Comparison of ENCODE assay signal across 27 cellular contexts in genomic region chr10:49746626-49747302, GRCh38. TPM values are rescaled to one million over a fixed set of nuclear protein-coding genes. Genes with fewer than 3 reads are reported as not detected.
"Had no signal": no experiment of that assay in that cellular context is flagged by ENCODE, and none has a peak within 500 bp of the region (broad histone marks: within the 10 kb centered on the region; RNA-seq: fewer than 3 reads in every experiment).

No MANE protein-coding gene starts in this region.

- DNase-seq: activated CD4-positive, alpha-beta memory T cell treated with anti-CD3 and anti-CD28 coated beads, Interleukin-2, amount 10 ng/mL, durations not matched to agents 7 days and 5 days; activated CD4-positive, alpha-beta T cell treated with anti-CD3 and anti-CD28 coated beads, Interleukin-2, amount 10 ng/mL, durations not matched to agents 7 days and 5 days; activated CD4-positive, CD25-positive, alpha-beta regulatory T cell treated with anti-CD3 and anti-CD28 coated beads, Interleukin-2, amount 50 U/mL, for 72 hours; activated effector memory CD4-positive, alpha-beta T cell treated with Interleukin-2 at 50 U/mL for 16 hours; activated naive CD4-positive, alpha-beta T cell treated with Interleukin-2 at 50 U/mL for 16 hours; anterior cingulate cortex; immature natural killer cell; kidney; pancreas; retina; sigmoid colon; small intestine; stimulated activated CD4-positive, alpha-beta T cell treated with anti-CD3 and anti-CD28 coated beads, Interleukin-1b, Interleukin-23, amount 100 ng/mL, for 48 hours; stimulated activated CD4-positive, alpha-beta T cell treated with anti-CD3 and anti-CD28 coated beads, Interleukin-4, amount 100 ng/mL, for 4 hours; stimulated activated CD8-positive, alpha-beta memory T cell treated with anti-CD3 and anti-CD28 coated beads, Interleukin-4, amount 100 ng/mL, for 48 hours; T-helper 2 cell; tibial artery had no signal

- H3K36me3 ChIP-seq: gastroesophageal sphincter, neutrophil, pancreas, prostate gland, sigmoid colon, suprapubic skin, tibial artery had no signal

- H3K27ac Mint-ChIP-seq: activated CD4-positive, alpha-beta memory T cell treated with anti-CD3 and anti-CD28 coated beads, Interleukin-2, amount 10 ng/mL, durations not matched to agents 7 days and 5 days; activated CD4-positive, alpha-beta T cell treated with anti-CD3 and anti-CD28 coated beads, Interleukin-2, amount 10 ng/mL, durations not matched to agents 7 days and 5 days; activated naive CD8-positive, alpha-beta T cell; immature natural killer cell; memory B cell; nephron; stimulated activated memory B cell treated with anti-CD40 and anti-IgM and Interleukin-4, amounts not matched to agents 10 μg/mL and 1 μg/mL and 100 μg/mL, for 72 hours had no signal

- H3K27me3 ChIP-seq: cardiac muscle cell, hepatocyte, neutrophil, pancreas, sigmoid colon had no signal

- H3K79me2 ChIP-seq: hepatocyte had no signal

- H3K4me1 Mint-ChIP-seq: activated CD4-positive, alpha-beta memory T cell treated with anti-CD3 and anti-CD28 coated beads, Interleukin-2, amount 10 ng/mL, durations not matched to agents 7 days and 5 days; activated CD4-positive, alpha-beta T cell treated with anti-CD3 and anti-CD28 coated beads, Interleukin-2, amount 10 ng/mL, durations not matched to agents 7 days and 5 days; immature natural killer cell; nephron; stimulated activated memory B cell treated with anti-CD40 and anti-IgM and Interleukin-4, amounts not matched to agents 10 μg/mL and 1 μg/mL and 100 μg/mL, for 72 hours had no signal

- H3K36me3 Mint-ChIP-seq: activated naive CD8-positive, alpha-beta T cell; immature natural killer cell; memory B cell; stimulated activated memory B cell treated with anti-CD40 and anti-IgM and Interleukin-4, amounts not matched to agents 10 μg/mL and 1 μg/mL and 100 μg/mL, for 72 hours had no signal

- H3K27me3 Mint-ChIP-seq: activated CD4-positive, alpha-beta memory T cell treated with anti-CD3 and anti-CD28 coated beads, Interleukin-2, amount 10 ng/mL, durations not matched to agents 7 days and 5 days; activated CD4-positive, alpha-beta T cell treated with anti-CD3 and anti-CD28 coated beads, Interleukin-2, amount 10 ng/mL, durations not matched to agents 7 days and 5 days had no signal

- H3K4me2 ChIP-seq: hepatocyte had no signal

- H3K4me3 Mint-ChIP-seq: activated CD4-positive, alpha-beta memory T cell treated with anti-CD3 and anti-CD28 coated beads, Interleukin-2, amount 10 ng/mL, durations not matched to agents 7 days and 5 days; activated CD4-positive, alpha-beta T cell treated with anti-CD3 and anti-CD28 coated beads, Interleukin-2, amount 10 ng/mL, durations not matched to agents 7 days and 5 days; activated naive CD8-positive, alpha-beta T cell; immature natural killer cell; memory B cell; nephron; stimulated activated memory B cell treated with anti-CD40 and anti-IgM and Interleukin-4, amounts not matched to agents 10 μg/mL and 1 μg/mL and 100 μg/mL, for 72 hours had no signal

- H3K4me1 ChIP-seq: gastroesophageal sphincter, pancreas, prostate gland, sigmoid colon, suprapubic skin, tibial artery had no signal

- H3K9me3 Mint-ChIP-seq: activated CD4-positive, alpha-beta T cell treated with anti-CD3 and anti-CD28 coated beads, Interleukin-2, amount 10 ng/mL, durations not matched to agents 7 days and 5 days; immature natural killer cell; memory B cell; nephron had no signal

- H2AFZ ChIP-seq: hepatocyte had no signal

- H3K4me3 ChIP-seq: cardiac muscle cell, gastroesophageal sphincter, hepatocyte, pancreas, prostate gland, sigmoid colon, suprapubic skin, tibial artery had no signal

- ATAC-seq: gastroesophageal sphincter; pancreas; stimulated activated memory B cell treated with anti-CD40 and anti-IgM and Interleukin-4, amounts not matched to agents 10 μg/mL and 1 μg/mL and 100 μg/mL, for 72 hours had no signal

- H3K27ac ChIP-seq: cardiac muscle cell, gastroesophageal sphincter, hepatocyte, neutrophil, pancreas, prostate gland, sigmoid colon, suprapubic skin, tibial artery had no signal

- H3K9me3 ChIP-seq: gastroesophageal sphincter, neutrophil, pancreas, prostate gland, sigmoid colon, suprapubic skin, tibial artery had no signal

RNA-seq across cellular contexts. Expression of gene OGDHL, which starts 15.4 kb away (rescaled TPM):
- total RNA-seq: activated CD4-positive, alpha-beta memory T cell treated with anti-CD3 and anti-CD28 coated beads, Interleukin-2, amount 10 ng/mL, durations not matched to agents 7 days and 5 days; activated CD4-positive, alpha-beta T cell treated with anti-CD3 and anti-CD28 coated beads, Interleukin-2, amount 10 ng/mL, durations not matched to agents 7 days and 5 days had no signal
